ENCODE assay signal across 10 cellular contexts in genomic region chr10:18140149-18140956, GRCh38. TPM values are rescaled to one million over a fixed set of nuclear protein-coding genes. Genes with fewer than 3 reads are reported as not detected.
DNase-seq lines count a peak whose midpoint lies in the region; ATAC-seq, FAIRE-seq and TF ChIP-seq lines count a peak whose summit lies in the region.
"Had no signal": no experiment of that assay in that cellular context is flagged by ENCODE, and none has a peak within 500 bp of the region (broad histone marks: within the 10 kb centered on the region; RNA-seq: fewer than 3 reads in every experiment).

CACNB2 (plus strand) TSS chr10:18140424.

- no peak for TF ChIP-seq CTCF in lower leg skin (IDR thresholded peaks at IDR 0.05)
- no peak for TF ChIP-seq CTCF in testis (IDR thresholded peaks at IDR 0.05)

- H3K36me3 ChIP-seq in MG63 (no peaks in the 10 kb centered on the region), duodenal mucosa (ENCODE audit: control insufficient read depth in 1 of 2, insufficient read depth in 2 of 2, low read length in 2 of 2) (no peaks in the 10 kb centered on the region), testis (ENCODE audit: low read depth, missing control alignments) (no peaks in the 10 kb centered on the region)

- FAIRE-seq in RCC 7860 (lab: Jason Lieb, UNC), result no peak

- 0 to 1% methylated on average over 15 to 56 of the region's 100 CpGs for WGBS in lower leg skin, 2 donors
- WGBS in testis, 2 donors, result 0 to 2% methylated on average over 12 to 56 of the region's 100 CpGs

- H3K4me1 ChIP-seq in duodenal mucosa (ENCODE audit: control insufficient read depth in 1 of 2, insufficient read depth in 2 of 2, low read length in 2 of 2) (peaks cover 6 to 8% of the 10 kb centered on the region in 2 donors), testis (no peaks in the 10 kb centered on the region)

- DNase-seq in Caki2 (ENCODE audit: low read depth), result peak; percentile 14
- DNase-seq in MG63, result peak; percentile 61
- peak; percentile 29 to 90 for DNase-seq in lower leg skin (ENCODE audit: low spot score in 2 of 2)
- DNase-seq in testis, result peak; percentile 71
- no peak for DNase-seq in RCC 7860 (ENCODE audit: low spot score)

- TF ChIP-seq POLR2A in lower leg skin (IDR thresholded peaks at IDR 0.05), result no peak
- no peak for TF ChIP-seq POLR2A in testis (IDR thresholded peaks at IDR 0.05)

- peak within 1 kb of the TSS; percentile 50 for H3K4me3 ChIP-seq in MG63
- H3K4me3 ChIP-seq in duodenal mucosa (ENCODE audit: low read depth in 1 of 2, low read length in 2 of 2), result peak within 1 kb of the TSS; percentile 59 to 72
- H3K4me3 ChIP-seq in lower leg skin (ENCODE audit: low read depth, poor library complexity, severe bottlenecking), result peak within 1 kb of the TSS; percentile 41
- H3K4me3 ChIP-seq in testis, result peak within 1 kb of the TSS; percentile 66 to 67

- in situ Hi-C loops in Caki2 (cut with HindIII; ENCODE audit: low pct_unique_long_range_greater_than_20kb, low sequenced_read_pairs), result no loop called here

- H3K9me3 ChIP-seq in MG63 (0 out of 2 replicates have a peak, but pooled peaks cover 3% of the 10 kb centered on the region), duodenal mucosa (ENCODE audit: control insufficient read depth in 1 of 2, low read length in 2 of 2) (no peaks in the 10 kb centered on the region), testis (no peaks in the 10 kb centered on the region)

- ATAC-seq in GM18867 (IDR thresholded peaks at IDR 0.05; ENCODE audit: unreplicated experiment) (no peak), HG03457 (IDR thresholded peaks at IDR 0.05; ENCODE audit: unreplicated experiment) (no peak)

- no peaks in the 10 kb centered on the region for H3K27me3 ChIP-seq in MG63
- no peaks in the 10 kb centered on the region for H3K27me3 ChIP-seq in duodenal mucosa (ENCODE audit: control insufficient read depth in 1 of 2, insufficient read depth in 2 of 2, low read length in 2 of 2)
- H3K27me3 ChIP-seq in testis, result no peaks in the 10 kb centered on the region

- peak within 1 kb of the TSS; percentile 59 to 66 for H3K9ac ChIP-seq in duodenal mucosa (ENCODE audit: low read depth in 1 of 2, low read length in 2 of 2)

- intact Hi-C loops in lower leg skin (cut with DNase I; ENCODE audit: low total_unique reads), result no loop called here
- intact Hi-C loops in testis (cut with DNase I; ENCODE audit: low total_unique reads), result no loop called here

- peak within 1 kb of the TSS; percentile 25 for H3K27ac ChIP-seq in duodenal mucosa (ENCODE audit: low read depth, low read length)
- peak within 1 kb of the TSS; percentile 69 to 78 for H3K27ac ChIP-seq in testis

RNA-seq across cellular contexts. Expression of gene CACNB2, which starts in this region (rescaled TPM):
- not detected in 2 replicates for total RNA-seq in Caki2 (2014; rRNA removed; shearing (Covaris generic); ENCODE audit: low replicate concordance)
- not detected in 2 replicates for total RNA-seq in MG63 (2014; rRNA removed; shearing (Covaris generic); ENCODE audit: low replicate concordance)
- 1 to 10 TPM; 3.6 to 7.6 (median 6.1) TPM for total RNA-seq in lower leg skin
- 1 to 10 TPM; 1.4 to 4.8 TPM for total RNA-seq in testis
- 1.3 TPM for polyA plus RNA-seq in testis (ENCODE audit: insufficient read depth, low read depth, low replicate concordance)
- total RNA-seq: HT1080, pulmonary artery endothelial cell had no signal

Comparison
In these comparisons a context has a peak if more than half of its experiments do, and no peak if none do; other contexts are left out.
1. Peak in DNase-seq in Caki2; RNA of the gene not detected or under 1 TPM.
2. Peak in DNase-seq and H3K4me3 ChIP-seq in MG63; RNA of the gene not detected or under 1 TPM.